In the genomic region with DNA sequence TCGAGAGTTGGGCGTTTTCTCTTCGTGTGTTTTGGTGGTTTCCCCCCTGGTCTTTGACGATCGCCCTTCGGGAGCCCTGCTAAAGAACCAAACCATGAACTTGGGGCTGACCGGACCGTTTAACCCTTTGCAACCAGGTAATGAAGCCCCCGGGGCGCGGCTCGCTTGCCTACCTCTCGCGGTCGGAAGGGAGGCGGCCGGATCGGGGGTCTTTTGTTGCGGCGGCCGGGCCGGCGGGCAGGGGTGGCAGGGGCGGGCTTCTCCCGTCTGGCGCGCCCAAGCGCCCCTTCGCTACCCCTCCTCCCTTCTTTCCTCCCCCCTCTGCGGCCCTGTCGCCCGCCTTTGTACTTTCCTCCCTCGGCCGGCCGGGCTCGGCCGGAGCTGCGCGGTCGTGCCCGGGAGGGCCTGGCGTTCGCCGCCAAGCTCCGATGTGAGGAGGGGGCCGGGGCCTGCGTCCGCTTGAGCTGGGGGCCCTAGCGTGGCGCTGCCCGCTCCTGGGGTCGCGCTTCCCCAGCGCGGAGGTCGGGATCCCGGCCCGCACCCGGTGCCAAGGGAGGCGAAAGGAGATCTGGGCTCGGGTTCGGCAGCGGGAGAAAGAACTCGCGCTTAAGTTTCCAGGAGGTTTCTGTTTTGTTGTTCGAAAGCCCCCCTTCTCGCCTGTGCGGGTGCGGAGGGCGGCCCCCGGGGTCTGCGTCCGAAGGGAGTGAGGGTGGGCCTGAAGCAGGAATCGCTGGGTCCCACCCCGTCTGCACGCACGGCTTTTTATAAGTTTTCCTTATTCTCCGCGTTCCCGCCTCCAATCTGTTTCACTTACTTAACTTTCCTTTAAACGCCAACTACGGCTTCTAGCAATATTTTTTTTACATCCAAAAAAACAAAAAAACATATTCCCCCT, we compare ENCODE assay signal across 8 cellular contexts.
DNase-seq lines count a peak whose midpoint lies in the region; ATAC-seq and TF ChIP-seq lines count a peak whose summit lies in the region.

No MANE protein-coding gene starts in this region.

- H3K27me3 Mint-ChIP-seq in IgD-negative memory B cell (peaks cover 30% of the 10 kb centered on the region), MCF 10A (ENCODE audit: insufficient read depth, unreplicated experiment) (no peaks in the 10 kb centered on the region)

- H3K4me3 ChIP-seq in left lung (peak overlapping the region; percentile 60 to 67), tibial nerve (peak overlapping the region; percentile 65 to 92 (median 80))

- H3K27me3 ChIP-seq in left lung: peaks cover 0 to 43% of the 10 kb centered on the region in 2 donors
- H3K27me3 ChIP-seq in tibial nerve: no peaks in the 10 kb centered on the region

- H3K4me1 ChIP-seq in left lung (peaks cover 6 to 21% of the 10 kb centered on the region in 2 donors), tibial nerve (peaks cover 0 to 46% (median 9%) of the 10 kb centered on the region in 4 donors)

- H3K27ac ChIP-seq in left lung: peak overlapping the region; percentile 74 to 84
- H3K27ac ChIP-seq in tibial nerve: peak overlapping the region; percentile 78 to 93 (median 86)

- no peaks in the 10 kb centered on the region for H3K36me3 ChIP-seq in left lung
- no peaks in the 10 kb centered on the region for H3K36me3 ChIP-seq in tibial nerve

- H3K9me3 Mint-ChIP-seq in IgD-negative memory B cell (no peaks in the 10 kb centered on the region), MCF 10A (ENCODE audit: unreplicated experiment) (no peaks in the 10 kb centered on the region)

- H3K4me1 Mint-ChIP-seq in IgD-negative memory B cell (peaks cover 9 to 16% (median 13%) of the 10 kb centered on the region in 3 donors), MCF 10A (ENCODE audit: insufficient read depth, unreplicated experiment) (no peaks in the 10 kb centered on the region)

- peak overlapping the region; percentile 81 to 98 (median 96) for H3K4me3 Mint-ChIP-seq in IgD-negative memory B cell
- peak overlapping the region; percentile 75 for H3K4me3 Mint-ChIP-seq in MCF 10A (ENCODE audit: unreplicated experiment)

- H3K27ac Mint-ChIP-seq in IgD-negative memory B cell (peak overlapping the region in 2 of 3 donors; percentile 58 to 65), MCF 10A (ENCODE audit: low read depth, unreplicated experiment) (no peak overlapping the region)

- no peaks in the 10 kb centered on the region for H3K36me3 Mint-ChIP-seq in IgD-negative memory B cell
- H3K36me3 Mint-ChIP-seq in MCF 10A (ENCODE audit: insufficient read depth, unreplicated experiment): no peaks in the 10 kb centered on the region

- TF ChIP-seq CTCF in MCF 10A (IDR thresholded peaks at IDR 0.05; ENCODE audit: unreplicated experiment) (no peak), left lung (IDR thresholded peaks at IDR 0.05) (no peak), tibial nerve (IDR thresholded peaks at IDR 0.05) (no peak)

- POLR2A ChIA-PET in MCF 10A (lab: Yijun Ruan, JAX): interaction anchor here (0.9 kb wide), 1 partner anchor 22 kb away, joined by 3 read pairs; no protein-coding TSS in a partner anchor

- intact Hi-C loops in MCF 10A (cut with micrococcal nuclease): loop anchor here (5.0 to 10.0 kb wide), 4 partner anchors 98 to 653 kb away; no protein-coding TSS in a partner anchor
- intact Hi-C loops in left lung (cut with DNase I): no loop called here

- no peak for TF ChIP-seq EP300 in tibial nerve (IDR thresholded peaks at IDR 0.05)

- H3K9me3 ChIP-seq in left lung (no peaks in the 10 kb centered on the region), tibial nerve (no peaks in the 10 kb centered on the region)

- no peak for TF ChIP-seq POLR2A in tibial nerve (IDR thresholded peaks at IDR 0.05)

- BruUV-seq in MCF 10A (replicated peaks; lab: Mats Ljungman, UMichigan): no TSS peak

- ATAC-seq in left lung (peak; percentile 12), HG03097 (IDR thresholded peaks at IDR 0.05; ENCODE audit: low FRiP score, unreplicated experiment) (no peak)

- DNase-seq in NCI-H1092 treated with DMSO at 0.1 percent for 48 hours (lab: John Stamatoyannopoulos, UW): peak; percentile 67
- no peak for DNase-seq in NCI-H1092 (lab: John Stamatoyannopoulos, UW)
- no peak for DNase-seq in MCF 10A (ENCODE audit: unreplicated experiment)
- no peak for DNase-seq in left lung
- DNase-seq in tibial nerve (ENCODE audit: low spot score in 2 of 2): no peak
- DNase-seq in GF-D8 (lab: John Stamatoyannopoulos, UW): no peak

- WGBS in tibial nerve, 2 donors: 0 to 1% methylated on average over 65 to 76 of the region's 82 CpGs

- CTCF ChIA-PET in MCF 10A (lab: Yijun Ruan, JAX): interaction anchor here (0.6 kb wide), 1 partner anchor 855 kb away, joined by 3 read pairs; no protein-coding TSS in a partner anchor
